Comparison of ENCODE assay signal across 11 cellular contexts in genomic region chr10:122446668-122447410, GRCh38. TPM values are rescaled to one million over a fixed set of nuclear protein-coding genes. Genes with fewer than 3 reads are reported as not detected.
DNase-seq lines count a peak whose midpoint lies in the region; ATAC-seq and TF ChIP-seq lines count a peak whose summit lies in the region.
"Had no signal": no experiment of that assay in that cellular context is flagged by ENCODE, and none has a peak within 500 bp of the region (broad histone marks: within the 10 kb centered on the region; RNA-seq: fewer than 3 reads in every experiment).

No MANE protein-coding gene starts in this region.

- peaks cover 36% of the 10 kb centered on the region for H3K4me1 Mint-ChIP-seq in osteocyte (ENCODE audit: unreplicated experiment)

- no peaks in the 10 kb centered on the region for H4K20me1 ChIP-seq in HCT116 (ENCODE audit: insufficient read depth)

- peak; percentile 36 for DNase-seq in HCT116 (ENCODE audit: low read depth, low spot score)
- DNase-seq in NCI-H69 (lab: John Stamatoyannopoulos, UW): peak; percentile 54
- DNase-seq in osteocyte (ENCODE audit: extremely low spot score, unreplicated experiment): no peak
- no peak for DNase-seq in NCI-H82 treated with DMSO at 0.1 percent for 48 hours (lab: John Stamatoyannopoulos, UW; ENCODE audit: unreplicated experiment)
- DNase-seq in Peyer's patch: no peak
- no peak for DNase-seq in OCI-M1 (lab: John Stamatoyannopoulos, UW)
- DNase-seq: mucosa of descending colon, NCI-H2029 had no signal

- POLR2A ChIA-PET in HCT116 (lab: Charles Lee): no interaction called here

- H3K4me2 ChIP-seq in HCT116 (ENCODE audit: low read length): peak overlapping the region; percentile 1; the same call in 1 of the 2 replicates

- H3K79me2 ChIP-seq in HCT116 (ENCODE audit: insufficient read depth, low read length): no peaks in the 10 kb centered on the region

- H3K36me3 ChIP-seq in HCT116 (ENCODE audit: control insufficient read depth in 1 of 2, insufficient read depth in 2 of 2, low read length in 2 of 2): no peaks in the 10 kb centered on the region
- H3K36me3 ChIP-seq in Peyer's patch: no peaks in the 10 kb centered on the region
- H3K36me3 ChIP-seq: thoracic aorta had no signal

- CTCF ChIA-PET in HCT116 (lab: Charles Lee): interaction anchor here (1.5 to 2.0 kb wide), 3 partner anchors 12 to 148 kb away, joined by 6 to 17 read pairs (median 13); no protein-coding TSS in a partner anchor

- H3K36me3 Mint-ChIP-seq in osteocyte (ENCODE audit: unreplicated experiment): no peaks in the 10 kb centered on the region

- no peak overlapping the region for H3K4me3 Mint-ChIP-seq in osteocyte (ENCODE audit: unreplicated experiment)

- H2AFZ ChIP-seq in HCT116 (ENCODE audit: low read depth, low read length, poor library complexity, severe bottlenecking): peak overlapping the region; percentile 33

- intact Hi-C loops in HCT116 (cut with micrococcal nuclease): no loop called here

- peaks cover 9% of the 10 kb centered on the region for H3K9me3 Mint-ChIP-seq in osteocyte (ENCODE audit: unreplicated experiment)

- H3K9me3 ChIP-seq in HCT116 (ENCODE audit: control insufficient read depth in 1 of 2, insufficient read depth in 1 of 2, low read depth in 1 of 2, low read length in 2 of 2) (no peaks in the 10 kb centered on the region), Peyer's patch (no peaks in the 10 kb centered on the region)
- H3K9me3 ChIP-seq: mucosa of descending colon, thoracic aorta had no signal

- RAD21 ChIA-PET in HCT116 (lab: Charles Lee; ENCODE audit: low non-redundant PET in 1 of 2, low total read pairs in 2 of 2, uncharacterized antibody in 2 of 2, unreplicated experiment in 2 of 2): interaction anchor here (0.6 to 2.1 kb wide), 3 partner anchors 119 to 1991 kb away, joined by 3 to 5 read pairs (median 4); no protein-coding TSS in a partner anchor

- no peak for TF ChIP-seq RAD21 in HCT116 (IDR thresholded peaks at IDR 0.05; ENCODE audit: low read depth)

- no peak for TF ChIP-seq POLR2A in HCT116 (IDR thresholded peaks at IDR 0.05; ENCODE audit: borderline replicate concordance, extremely low read depth, insufficient read depth, insufficient read length)
- no peak for TF ChIP-seq POLR2A in Peyer's patch (IDR thresholded peaks at IDR 0.05)

- BruUV-seq in HCT116 (replicated peaks; lab: Mats Ljungman, UMichigan): no TSS peak

- H3K27me3 Mint-ChIP-seq in osteocyte (ENCODE audit: unreplicated experiment): no peaks in the 10 kb centered on the region

- H3K9me2 ChIP-seq in HCT116 (ENCODE audit: insufficient read depth): no peaks in the 10 kb centered on the region

- H3K9ac ChIP-seq in HCT116 (ENCODE audit: low read length): no peak overlapping the region

- TF ChIP-seq CTCF in HCT116 (IDR thresholded peaks at IDR 0.05 in 2 of 3, conservative IDR thresholded peaks at IDR 0.05 in 1 of 3; ENCODE audit: borderline replicate concordance in 1 of 3, insufficient read depth in 1 of 3, low read depth in 2 of 3, low read length in 2 of 3) (no peak), osteocyte (IDR thresholded peaks at IDR 0.05) (no peak), Peyer's patch (IDR thresholded peaks at IDR 0.05) (no peak)

- no peak overlapping the region for H3K4me3 ChIP-seq in HCT116 (replicated peaks in 1 of 2; ENCODE audit: low read depth in 1 of 2, low read length in 2 of 2)
- no peak overlapping the region for H3K4me3 ChIP-seq in Peyer's patch
- H3K4me3 ChIP-seq: mucosa of descending colon, thoracic aorta had no signal

- H3K4me1 ChIP-seq in HCT116 (ENCODE audit: control insufficient read depth in 1 of 2, insufficient read depth in 2 of 2, low read length in 2 of 2) (peaks cover 7 to 15% of the 10 kb centered on the region in 2 experiments; a peak in 3 of 4 replicates), Peyer's patch (no peaks in the 10 kb centered on the region)

- H3K27ac Mint-ChIP-seq in osteocyte (ENCODE audit: unreplicated experiment): peak overlapping the region; percentile 82

- ATAC-seq in HCT116: peak; percentile 99
- peak; percentile 81 for ATAC-seq in esophagus mucosa
- ATAC-seq: mucosa of descending colon had no signal

- no peaks in the 10 kb centered on the region for H3K27me3 ChIP-seq in HCT116 (ENCODE audit: insufficient read depth, low read length)
- H3K27me3 ChIP-seq in Peyer's patch: no peaks in the 10 kb centered on the region

- H3K27ac ChIP-seq in HCT116 (ENCODE audit: low read depth, low read length) (no peak overlapping the region), Peyer's patch (no peak overlapping the region)
- H3K27ac ChIP-seq: thoracic aorta had no signal

TF ChIP-seq in HCT116, 20 proteins besides CTCF, POLR2A, EP300 and RAD21:
- TF ChIP-seq ELF1 (IDR thresholded peaks at IDR 0.05; ENCODE audit: borderline replicate concordance, low read depth) (no peak), CBX3 (IDR thresholded peaks at IDR 0.05; ENCODE audit: low read depth) (no peak), ZBTB33 (IDR thresholded peaks at IDR 0.05; ENCODE audit: extremely low read depth, insufficient replicate concordance, low read length) (no peak), SIN3A (IDR thresholded peaks at IDR 0.05; ENCODE audit: low read depth) (no peak), YY1 (IDR thresholded peaks at IDR 0.05; ENCODE audit: extremely low read depth, insufficient replicate concordance, low read depth, low read length) (no peak), ZNF274 (IDR thresholded peaks at IDR 0.05; ENCODE audit: low read depth, low read length) (no peak), ZFX (IDR thresholded peaks at IDR 0.05) (no peak), CEBPB (IDR thresholded peaks at IDR 0.05; ENCODE audit: low read depth) (no peak), EGR1 (IDR thresholded peaks at IDR 0.05; ENCODE audit: low read depth) (no peak), SP1 (IDR thresholded peaks at IDR 0.05; ENCODE audit: low read depth) (no peak), EZH2phosphoT487 (IDR thresholded peaks at IDR 0.05; ENCODE audit: borderline replicate concordance) (no peak), SRF (IDR thresholded peaks at IDR 0.05; ENCODE audit: low read depth) (no peak), TCF7L2 (IDR thresholded peaks at IDR 0.05; ENCODE audit: borderline replicate concordance, extremely low read depth, insufficient read depth, insufficient read length) (no peak), MAX (IDR thresholded peaks at IDR 0.05) (no peak)

RNA-seq across cellular contexts. Expression of gene ARMS2, which starts 7.6 kb away (rescaled TPM):
- total RNA-seq in HCT116 (2021; ENCODE audit: unreplicated experiment): not detected
- polyA plus RNA-seq in HCT116 (2012): not detected in 2 replicates
- not detected for total RNA-seq in esophagus mucosa
- total RNA-seq in osteocyte: not detected in 2 replicates
- not detected for total RNA-seq in Peyer's patch
- total RNA-seq: astrocyte, mucosa of descending colon, thoracic aorta had no signal

RNA-seq across cellular contexts. Expression of gene HTRA1, which starts 14.5 kb away (rescaled TPM):
- total RNA-seq in HCT116 (2021; ENCODE audit: unreplicated experiment) (0.39 TPM), esophagus mucosa (15.3 TPM), osteocyte (1,546 and 1,638 TPM in 2 replicates), Peyer's patch (10 to 100 TPM; 12.3 to 26.1 (median 17.3) TPM)
- polyA plus RNA-seq in HCT116 (2012): 0.06 and 0.14 TPM in 2 replicates

Comparison
In these comparisons a context has a peak if more than half of its experiments do, and no peak if none do; other contexts are left out.
1. DNase-seq: peak in HCT116 (single experiment) and NCI-H69 (single experiment); none in osteocyte (single experiment), NCI-H82 treated with DMSO at 0.1 percent for 48 hours (single experiment), Peyer's patch (0 of 3) and OCI-M1 (single experiment).
2. RNA of gene HTRA1, which starts 14.5 kb away (total RNA-seq): 1,546 to 1,638 TPM in osteocyte; 12.3 to 26.1 TPM in Peyer's patch, 15.3 TPM in esophagus mucosa (single experiment) and 0.39 TPM in HCT116 (single experiment); every median in the first group is over 10 times any median in the second.